ENCODE assay signal across 1 cellular context in genomic region chr11:115921540-115921939, GRCh38.
TF ChIP-seq lines count a peak whose summit lies in the region.

No MANE protein-coding gene starts in this region.

TF ChIP-seq in GM12878, 131 proteins besides CTCF, POLR2A, EP300 and RAD21 (continued from another document):
- TF ChIP-seq REST (IDR thresholded peaks at IDR 0.05; ENCODE audit: low read depth, low read length) (no peak), EED (IDR thresholded peaks at IDR 0.05; ENCODE audit: low read depth) (peak; percentile 76), IKZF2 (IDR thresholded peaks at IDR 0.05) (peak; percentile 32 to 66; a peak in 2 of 4 replicates), BCL11A (IDR thresholded peaks at IDR 0.05; ENCODE audit: low read depth, low read length) (peak; percentile 60; the same call in 1 of the 2 replicates), RELA (IDR thresholded peaks at IDR 0.05; ENCODE audit: borderline replicate concordance, partially characterized antibody) (peak; percentile 32), POU2F2 (IDR thresholded peaks at IDR 0.05; ENCODE audit: borderline replicate concordance, low read depth, low read length) (0 out of 3 replicates have a peak, but pooled peaks have one; percentile 17), ZBED1 (IDR thresholded peaks at IDR 0.05; ENCODE audit: borderline replicate concordance) (peak; percentile 61; the same call in 1 of the 2 replicates), CHD2 (IDR thresholded peaks at IDR 0.05; ENCODE audit: borderline replicate concordance, low read depth, low read length) (no peak), TCF3 (IDR thresholded peaks at IDR 0.05; ENCODE audit: borderline replicate concordance, insufficient read depth, low read depth, low read length) (0 out of 2 replicates have a peak, but pooled peaks have one; percentile 28), PAX5 (IDR thresholded peaks at IDR 0.05; ENCODE audit: borderline replicate concordance, low read depth, low read length) (peak; percentile 51; the same call in 1 of the 2 replicates), JUNB (IDR thresholded peaks at IDR 0.05) (peak; percentile 75)
- TF ChIP-seq, protein P1, sequence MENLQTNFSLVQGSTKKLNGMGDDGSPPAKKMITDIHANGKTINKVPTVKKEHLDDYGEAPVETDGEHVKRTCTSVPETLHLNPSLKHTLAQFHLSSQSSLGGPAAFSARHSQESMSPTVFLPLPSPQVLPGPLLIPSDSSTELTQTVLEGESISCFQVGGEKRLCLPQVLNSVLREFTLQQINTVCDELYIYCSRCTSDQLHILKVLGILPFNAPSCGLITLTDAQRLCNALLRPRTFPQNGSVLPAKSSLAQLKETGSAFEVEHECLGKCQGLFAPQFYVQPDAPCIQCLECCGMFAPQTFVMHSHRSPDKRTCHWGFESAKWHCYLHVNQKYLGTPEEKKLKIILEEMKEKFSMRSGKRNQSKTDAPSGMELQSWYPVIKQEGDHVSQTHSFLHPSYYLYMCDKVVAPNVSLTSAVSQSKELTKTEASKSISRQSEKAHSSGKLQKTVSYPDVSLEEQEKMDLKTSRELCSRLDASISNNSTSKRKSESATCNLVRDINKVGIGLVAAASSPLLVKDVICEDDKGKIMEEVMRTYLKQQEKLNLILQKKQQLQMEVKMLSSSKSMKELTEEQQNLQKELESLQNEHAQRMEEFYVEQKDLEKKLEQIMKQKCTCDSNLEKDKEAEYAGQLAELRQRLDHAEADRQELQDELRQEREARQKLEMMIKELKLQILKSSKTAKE (IDR thresholded peaks at IDR 0.05; ENCODE audit: low read depth, poor library complexity, severe bottlenecking), result peak; percentile 36
